22 cellular contexts compared by ENCODE assay signal in genomic region chr5:60546157-60546556, GRCh38.
DNase-seq lines count a peak whose midpoint lies in the region; ATAC-seq and TF ChIP-seq lines count a peak whose summit lies in the region.
"Had no signal": no experiment of that assay in that cellular context is flagged by ENCODE, and none has a peak within 500 bp of the region (broad histone marks: within the 10 kb centered on the region; RNA-seq: fewer than 3 reads in every experiment).

No MANE protein-coding gene starts in this region.

- H3K9me3 Mint-ChIP-seq in mesothelial cell of epicardium = peaks cover 19% of the 10 kb centered on the region
- peaks cover 0 to 2% (median 0%) of the 10 kb centered on the region in 7 donors for H3K9me3 Mint-ChIP-seq in CD14-positive monocyte
- H3K9me3 Mint-ChIP-seq: CD4-positive, alpha-beta T cell had no signal

- ATAC-seq in Right ventricle myocardium superior (ENCODE audit: poor library complexity) = no peak
- ATAC-seq: K562 had no signal

- DNase-seq in left ventricle myocardium inferior = peak; percentile 23
- no peak for DNase-seq in Right ventricle myocardium superior
- peak; percentile 21 for DNase-seq in colonic mucosa
- no peak for DNase-seq in mesothelial cell of epicardium (ENCODE audit: low spot score in 2 of 2, unreplicated experiment in 2 of 2)
- no peak for DNase-seq in tibial artery
- DNase-seq in NCI-H524 (lab: John Stamatoyannopoulos, UW) = no peak
- DNase-seq in activated naive CD4-positive, alpha-beta T cell treated with Interleukin-2 at 50 U/mL for 16 hours = no peak
- no peak for DNase-seq in CD14-positive monocyte (ENCODE audit: low spot score)
- DNase-seq: ACHN; BE2C; CD4-positive, alpha-beta T cell; GM23248; H7; Kasumi-1; NCI-H1092 treated with DMSO at 0.1 percent for 48 hours; NCI-H1436; NCI-H1930; NCI-H2107; NCI-H524 treated with DMSO at 0.1 percent for 48 hours; NCI-H774 had no signal

- no peak overlapping the region for H3K9ac ChIP-seq in colonic mucosa (ENCODE audit: low read depth in 2 of 2, low read length in 2 of 2)
- H3K9ac ChIP-seq: GM23248 had no signal

- H3K36me3 ChIP-seq in left ventricle myocardium inferior (no peaks in the 10 kb centered on the region), colonic mucosa (no peaks in the 10 kb centered on the region), tibial artery (no peaks in the 10 kb centered on the region)
- H3K36me3 ChIP-seq: BE2C had no signal

- no peaks in the 10 kb centered on the region for H3K27me3 ChIP-seq in left ventricle myocardium inferior (ENCODE audit: low read depth)
- H3K27me3 ChIP-seq in colonic mucosa = no peaks in the 10 kb centered on the region
- H3K27me3 ChIP-seq in tibial artery = no peaks in the 10 kb centered on the region
- H3K27me3 ChIP-seq: BE2C had no signal

- H3K4me1 ChIP-seq in left ventricle myocardium inferior (peaks cover 14% of the 10 kb centered on the region), colonic mucosa (no peaks in the 10 kb centered on the region), tibial artery (peaks cover 0 to 83% (median 22%) of the 10 kb centered on the region in 4 donors)
- H3K4me1 ChIP-seq: BE2C had no signal

- no peaks in the 10 kb centered on the region for H3K27me3 Mint-ChIP-seq in mesothelial cell of epicardium (ENCODE audit: low read depth)
- peaks cover 10 to 22% (median 11%) of the 10 kb centered on the region in 3 donors for H3K27me3 Mint-ChIP-seq in CD14-positive monocyte (ENCODE audit: low read depth in 3 of 3)

- no peak overlapping the region for H3K4me3 Mint-ChIP-seq in mesothelial cell of epicardium
- no peak overlapping the region for H3K4me3 Mint-ChIP-seq in CD14-positive monocyte
- H3K4me3 Mint-ChIP-seq: CD4-positive, alpha-beta T cell had no signal

- TF ChIP-seq CTCF in left ventricle myocardium inferior (IDR thresholded peaks at IDR 0.05; ENCODE audit: borderline replicate concordance) (no peak), colonic mucosa (IDR thresholded peaks at IDR 0.05) (no peak), mesothelial cell of epicardium (IDR thresholded peaks at IDR 0.05; ENCODE audit: unreplicated experiment) (no peak), tibial artery (IDR thresholded peaks at IDR 0.05) (no peak), CD14-positive monocyte (IDR thresholded peaks at IDR 0.05) (no peak)

- H3K27ac ChIP-seq in left ventricle myocardium inferior (replicated peaks) (no peak overlapping the region), colonic mucosa (no peak overlapping the region), tibial artery (peak overlapping the region; percentile 65 to 75)
- H3K27ac ChIP-seq: 22Rv1, GM23248 had no signal

- H3K9me3 ChIP-seq in left ventricle myocardium inferior (replicated peaks) = no peaks in the 10 kb centered on the region
- no peaks in the 10 kb centered on the region for H3K9me3 ChIP-seq in colonic mucosa
- no peaks in the 10 kb centered on the region for H3K9me3 ChIP-seq in tibial artery
- H3K9me3 ChIP-seq: BE2C had no signal

- H3K4me3 ChIP-seq in left ventricle myocardium inferior (no peak overlapping the region), colonic mucosa (no peak overlapping the region), tibial artery (no peak overlapping the region)
- H3K4me3 ChIP-seq: GM23248, K562 had no signal

- intact Hi-C loops in left ventricle myocardium inferior (cut with micrococcal nuclease) (no loop called here), Right ventricle myocardium superior (cut with DNase I) (no loop called here), colonic mucosa (cut with DNase I) (no loop called here), tibial artery (cut with DNase I; ENCODE audit: low total_unique reads) (no loop called here), CD14-positive monocyte (cut with micrococcal nuclease) (no loop called here)

- H3K4me1 Mint-ChIP-seq in mesothelial cell of epicardium (peaks cover 38% of the 10 kb centered on the region), CD14-positive monocyte (peaks cover 20% of the 10 kb centered on the region)

- H3K27ac Mint-ChIP-seq in mesothelial cell of epicardium (peak overlapping the region; percentile 48), CD14-positive monocyte (peak overlapping the region in 1 of 7 donors; percentile 33)
- H3K27ac Mint-ChIP-seq: CD4-positive, alpha-beta T cell had no signal

- H3K36me3 Mint-ChIP-seq in mesothelial cell of epicardium (peaks cover 5% of the 10 kb centered on the region), CD14-positive monocyte (no peaks in the 10 kb centered on the region)

Comparison
In these comparisons a context has a peak if more than half of its experiments do, and no peak if none do; other contexts are left out.
1. DNase-seq: peak in left ventricle myocardium inferior (single experiment) and colonic mucosa (single experiment); none in Right ventricle myocardium superior (single experiment), mesothelial cell of epicardium (0 of 2), tibial artery (0 of 2), NCI-H524 (0 of 2), activated naive CD4-positive, alpha-beta T cell treated with Interleukin-2 at 50 U/mL for 16 hours (single experiment) and CD14-positive monocyte (single experiment).
2. H3K27ac ChIP-seq: peak in tibial artery (2 of 2); none in left ventricle myocardium inferior (single experiment) and colonic mucosa (single experiment).